Comparison of ENCODE assay signal across 15 cellular contexts in genomic region chr5:68087866-68088265, GRCh38.
DNase-seq lines count a peak whose midpoint lies in the region; ATAC-seq, FAIRE-seq and TF ChIP-seq lines count a peak whose summit lies in the region.
"Had no signal": no experiment of that assay in that cellular context is flagged by ENCODE, and none has a peak within 500 bp of the region (broad histone marks: within the 10 kb centered on the region; RNA-seq: fewer than 3 reads in every experiment).

No MANE protein-coding gene starts in this region.

- no peaks in the 10 kb centered on the region for H3K36me3 ChIP-seq in adipocyte (ENCODE audit: control insufficient read depth, insufficient read depth, low read length, severe bottlenecking)
- no peaks in the 10 kb centered on the region for H3K36me3 ChIP-seq in gastroesophageal sphincter
- H3K36me3 ChIP-seq in prostate gland: no peaks in the 10 kb centered on the region
- no peaks in the 10 kb centered on the region for H3K36me3 ChIP-seq in HAP-1 (replicated peaks)
- H3K36me3 ChIP-seq: vagina had no signal

- peak overlapping the region; percentile 78 for H3K9ac ChIP-seq in adipocyte (ENCODE audit: low read length)

- H3K9me3 ChIP-seq in adipocyte (ENCODE audit: control insufficient read depth, low read length): peaks cover 3% of the 10 kb centered on the region
- H3K9me3 ChIP-seq in gastroesophageal sphincter: peaks cover 0 to 7% (median 0%) of the 10 kb centered on the region in 3 donors
- H3K9me3 ChIP-seq in prostate gland: no peaks in the 10 kb centered on the region
- no peaks in the 10 kb centered on the region for H3K9me3 ChIP-seq in HAP-1
- H3K9me3 ChIP-seq: vagina had no signal

- H3K27me3 ChIP-seq in adipocyte (replicated peaks; ENCODE audit: control insufficient read depth, insufficient read depth, low read length) (no peaks in the 10 kb centered on the region), gastroesophageal sphincter (no peaks in the 10 kb centered on the region), prostate gland (replicated peaks; ENCODE audit: insufficient read depth) (no peaks in the 10 kb centered on the region), HAP-1 (ENCODE audit: low read depth) (no peaks in the 10 kb centered on the region)
- H3K27me3 ChIP-seq: vagina had no signal

- TF ChIP-seq POLR2A in gastroesophageal sphincter (IDR thresholded peaks at IDR 0.05): no peak
- TF ChIP-seq POLR2A in prostate gland (IDR thresholded peaks at IDR 0.05): no peak
- no peak for TF ChIP-seq POLR2A in GM12892 (IDR thresholded peaks at IDR 0.05; ENCODE audit: low read depth, low read length)

- peak overlapping the region in 3 of 4 donors; percentile 3 to 58 (median 55) for H3K27ac ChIP-seq in gastroesophageal sphincter
- no peak overlapping the region for H3K27ac ChIP-seq in prostate gland

- ATAC-seq in gastroesophageal sphincter: no peak

- TF ChIP-seq CTCF in gastroesophageal sphincter (IDR thresholded peaks at IDR 0.05): no peak
- no peak for TF ChIP-seq CTCF in prostate gland (IDR thresholded peaks at IDR 0.05)

- no peak for FAIRE-seq in GM12892 (lab: Jason Lieb, UNC)

- H3K4me3 ChIP-seq in adipocyte (ENCODE audit: low read length): peak overlapping the region; percentile 56
- H3K4me3 ChIP-seq in gastroesophageal sphincter: no peak overlapping the region
- H3K4me3 ChIP-seq in prostate gland: no peak overlapping the region
- no peak overlapping the region for H3K4me3 ChIP-seq in HAP-1
- H3K4me3 ChIP-seq: vagina had no signal

- no peak for TF ChIP-seq EP300 in gastroesophageal sphincter (IDR thresholded peaks at IDR 0.05)

- peak; percentile 48 for DNase-seq in EH (ENCODE audit: low read depth)
- DNase-seq in adipocyte (ENCODE audit: low read depth): peak; percentile 49
- DNase-seq in prostate gland (ENCODE audit: low spot score): peak; percentile 16
- DNase-seq in DMS53 treated with DMSO at 0.1 percent for 48 hours (lab: John Stamatoyannopoulos, UW; ENCODE audit: unreplicated experiment): no peak
- DNase-seq in GM12892 (ENCODE audit: insufficient read length): no peak
- DNase-seq in NCI-H187 treated with DMSO at 0.1 percent for 48 hours (lab: John Stamatoyannopoulos, UW): no peak
- no peak for DNase-seq in HAP-1 (ENCODE audit: low spot score in 2 of 2)
- DNase-seq: activated naive CD8-positive, alpha-beta T cell treated with anti-CD3 and anti-CD28 coated beads, Interleukin-2, amount 10 ng/mL, durations not matched to agents 7 days and 5 days; AML-193; glutamatergic neuron; NCI-H146; NCI-H510A treated with DMSO at 0.1 percent for 48 hours; OCI-M1 had no signal

- intact Hi-C loops in prostate gland (cut with DNase I): no loop called here

- in situ Hi-C loops in HAP-1 (cut with MboI; ENCODE audit: low sequenced_read_pairs): no loop called here

- WGBS in gastroesophageal sphincter (ENCODE audit: low coverage in 1 of 2), 2 donors: 38 to 54% methylated on average over 3 of the region's 3 CpGs
- WGBS in prostate gland: 25% methylated on average over 3 of the region's 3 CpGs

- H3K4me1 ChIP-seq in adipocyte (ENCODE audit: control insufficient read depth, insufficient read depth, low read length): peaks cover 34% of the 10 kb centered on the region
- peaks cover 0 to 24% (median 11%) of the 10 kb centered on the region in 3 donors for H3K4me1 ChIP-seq in gastroesophageal sphincter
- H3K4me1 ChIP-seq in prostate gland (replicated peaks): no peaks in the 10 kb centered on the region
- no peaks in the 10 kb centered on the region for H3K4me1 ChIP-seq in HAP-1

Comparison
In these comparisons a context has a peak if more than half of its experiments do, and no peak if none do; other contexts are left out.
1. DNase-seq: peak in EH (single experiment), adipocyte (single experiment) and prostate gland (single experiment); none in DMS53 treated with DMSO at 0.1 percent for 48 hours (single experiment), GM12892 (single experiment), NCI-H187 treated with DMSO at 0.1 percent for 48 hours (single experiment) and HAP-1 (0 of 2).
2. H3K27ac ChIP-seq: peak in gastroesophageal sphincter (3 of 4); none in prostate gland (0 of 2).